11 cellular contexts compared by ENCODE assay signal in the genomic region with DNA sequence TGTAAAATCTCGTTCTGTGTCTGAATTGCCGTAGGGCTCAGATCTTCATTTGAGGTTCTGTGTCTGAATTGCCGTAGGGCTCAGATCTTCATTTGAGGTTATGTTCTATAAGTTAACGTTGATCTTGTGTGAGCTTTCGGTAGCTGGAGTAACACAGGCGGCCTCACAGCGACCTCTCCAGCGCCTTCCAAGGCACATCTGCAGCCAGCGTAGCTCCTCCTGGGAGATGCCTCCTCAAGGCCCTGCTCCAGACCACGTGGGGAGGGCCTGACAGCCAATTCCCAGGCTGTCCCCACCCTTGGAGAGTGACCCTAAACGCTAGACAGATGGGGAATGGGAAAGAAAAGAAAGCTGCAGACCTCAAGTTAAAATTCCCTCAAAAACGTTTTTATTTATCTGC.
"Had no signal": no experiment of that assay in that cellular context is flagged by ENCODE, and none has a peak within 500 bp of the region (broad histone marks: within the 10 kb centered on the region; RNA-seq: fewer than 3 reads in every experiment).

No MANE protein-coding gene starts in this region.

- ATAC-seq: activated naive CD4-positive, alpha-beta T cell treated with anti-CD3 and anti-CD28 coated beads, Interleukin-2, amount 50 U/mL, for 72 hours; left lung; T-helper 17 cell had no signal

- H3K9me3 ChIP-seq: left lung, thyroid gland had no signal

- H3K4me3 ChIP-seq: left lung, smooth muscle cell, thyroid gland had no signal

- H3K4me2 ChIP-seq: smooth muscle cell had no signal

- H3K4me1 ChIP-seq: left lung had no signal

- DNase-seq: activated B cell treated with CpG ODN at 0.5 μM for 24 hours; activated CD4-positive, alpha-beta T cell treated with anti-CD3 and anti-CD28 coated beads, Interleukin-2, amount 50 U/mL, for 1 hour; activated T-cell treated with anti-CD3 and anti-CD28 coated beads for 4 hours; amygdala; brain microvascular endothelial cell; dermis blood vessel endothelial cell; left lung; T-helper 17 cell; thyroid gland had no signal

- H3K27ac ChIP-seq: brain microvascular endothelial cell, left lung, thyroid gland had no signal

- H3K27me3 ChIP-seq: brain microvascular endothelial cell, left lung, thyroid gland had no signal
